In the genomic region with DNA sequence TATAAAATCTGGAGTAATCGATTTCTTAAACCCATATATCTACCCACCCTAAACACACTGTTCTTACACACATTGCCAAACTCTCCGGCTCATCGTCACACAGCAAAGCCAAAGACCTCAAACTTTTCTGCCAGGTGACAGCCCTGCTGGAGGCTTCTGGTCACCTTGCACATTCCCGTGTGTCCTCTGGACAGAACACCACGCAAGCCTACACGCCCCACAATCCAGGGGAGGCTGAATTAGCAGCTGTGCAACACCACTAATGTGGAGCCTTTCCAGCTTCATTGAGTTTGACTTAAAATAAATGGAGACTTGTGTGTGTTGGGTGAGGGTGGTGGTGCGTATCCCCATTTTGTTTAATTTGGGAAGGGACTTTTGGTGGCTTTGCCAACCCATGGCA, we compare ENCODE assay signal across 19 cellular contexts.
"Had no signal": no experiment of that assay in that cellular context is flagged by ENCODE, and none has a peak within 500 bp of the region (broad histone marks: within the 10 kb centered on the region; RNA-seq: fewer than 3 reads in every experiment).

No MANE protein-coding gene starts in this region.

- H3K27me3 Mint-ChIP-seq: activated naive CD8-positive, alpha-beta T cell treated with anti-CD3 and anti-CD28 coated beads for 36 hours; natural killer cell treated with Interleukin-12 subunit alpha and Interleukin-12 subunit beta and Interleukin-15 and Interleukin-18, amount 100 ng/mL, for 72 hours; type B pancreatic cell had no signal

- H3K27ac Mint-ChIP-seq: activated CD8-positive, alpha-beta memory T cell treated with anti-CD3 and anti-CD28 coated beads, Interleukin-2, amount 10 ng/mL, durations not matched to agents 7 days and 5 days; activated naive CD8-positive, alpha-beta T cell treated with anti-CD3 and anti-CD28 coated beads for 36 hours; endodermal cell; mesothelial cell of epicardium; type B pancreatic cell had no signal

- H3K27me3 ChIP-seq: dorsolateral prefrontal cortex, suprapubic skin had no signal

- H3K4me3 Mint-ChIP-seq: activated CD8-positive, alpha-beta memory T cell treated with anti-CD3 and anti-CD28 coated beads, Interleukin-2, amount 10 ng/mL, durations not matched to agents 7 days and 5 days; activated naive CD8-positive, alpha-beta T cell treated with anti-CD3 and anti-CD28 coated beads for 36 hours; endodermal cell; mesothelial cell of epicardium; natural killer cell treated with Interleukin-12 subunit alpha and Interleukin-12 subunit beta and Interleukin-15 and Interleukin-18, amount 100 ng/mL, for 72 hours; type B pancreatic cell had no signal

- H3K9me3 Mint-ChIP-seq: activated naive CD8-positive, alpha-beta T cell treated with anti-CD3 and anti-CD28 coated beads for 36 hours; mesothelial cell of epicardium; natural killer cell treated with Interleukin-12 subunit alpha and Interleukin-12 subunit beta and Interleukin-15 and Interleukin-18, amount 100 ng/mL, for 72 hours; type B pancreatic cell had no signal

- H3K4me3 ChIP-seq: lung, skin epidermis had no signal

- H3K9me3 ChIP-seq: suprapubic skin had no signal

- H3K36me3 ChIP-seq: suprapubic skin, WERI-Rb-1 had no signal

- H3K36me3 Mint-ChIP-seq: activated naive CD8-positive, alpha-beta T cell treated with anti-CD3 and anti-CD28 coated beads for 36 hours; mesothelial cell of epicardium; natural killer cell treated with Interleukin-12 subunit alpha and Interleukin-12 subunit beta and Interleukin-15 and Interleukin-18, amount 100 ng/mL, for 72 hours; type B pancreatic cell had no signal

- H3K27ac ChIP-seq: epithelial cell of prostate, WERI-Rb-1 had no signal

- ATAC-seq: activated CD8-positive, alpha-beta memory T cell treated with anti-CD3 and anti-CD28 coated beads, Interleukin-2, amount 10 ng/mL, durations not matched to agents 7 days and 5 days; natural killer cell treated with Interleukin-12 subunit alpha and Interleukin-12 subunit beta and Interleukin-15 and Interleukin-18, amount 100 ng/mL, for 72 hours; stimulated activated naive CD8-positive, alpha-beta T cell treated with anti-CD3 and anti-CD28 coated beads, Interleukin-15, Interleukin-2, amounts not matched to agents 100 U/mL and 50 U/mL, for 24 hours had no signal

- DNase-seq: activated CD4-positive, alpha-beta T cell treated with anti-CD3 and anti-CD28 coated beads for 1 hour; activated CD4-positive, alpha-beta T cell treated with anti-CD3 and anti-CD28 coated beads, Interleukin-2, amount 50 U/mL, for 48 hours; activated CD8-positive, alpha-beta memory T cell treated with anti-CD3 and anti-CD28 coated beads, Interleukin-2, amount 10 ng/mL, durations not matched to agents 7 days and 5 days; activated naive CD4-positive, alpha-beta T cell; activated naive CD8-positive, alpha-beta T cell treated with anti-CD3 and anti-CD28 coated beads for 36 hours; amniotic stem cell; caudate nucleus; dorsolateral prefrontal cortex; endodermal cell; occipital lobe; stimulated activated naive CD8-positive, alpha-beta T cell treated with anti-CD3 and anti-CD28 coated beads, Interleukin-15, Interleukin-2, amounts not matched to agents 100 U/mL and 50 U/mL, for 24 hours had no signal
